In the genomic region with DNA sequence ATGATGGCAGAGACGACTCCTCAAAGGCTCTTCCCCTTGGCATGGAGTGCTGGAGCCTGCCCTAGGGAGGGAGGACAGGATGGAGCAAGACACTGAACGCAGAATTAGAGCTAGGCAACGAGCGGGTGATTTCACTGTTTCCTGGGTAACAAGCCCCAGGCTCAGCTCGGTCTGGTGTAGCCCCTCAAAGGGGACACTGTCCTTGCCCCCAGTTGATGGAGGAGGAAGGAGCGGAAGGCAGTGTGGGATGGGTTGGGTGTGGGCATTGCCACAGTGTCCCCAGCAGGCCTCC, we compare ENCODE assay signal across 20 cellular contexts. TPM values are rescaled to one million over a fixed set of nuclear protein-coding genes. Genes with fewer than 3 reads are reported as not detected.
DNase-seq lines count a peak whose midpoint lies in the region; ATAC-seq and TF ChIP-seq lines count a peak whose summit lies in the region.
"Had no signal": no experiment of that assay in that cellular context is flagged by ENCODE, and none has a peak within 500 bp of the region (broad histone marks: within the 10 kb centered on the region; RNA-seq: fewer than 3 reads in every experiment).

No MANE protein-coding gene starts in this region.

- H3K27ac Mint-ChIP-seq in osteocyte (ENCODE audit: unreplicated experiment): no peak overlapping the region

- no peaks in the 10 kb centered on the region for H3K9me3 Mint-ChIP-seq in osteocyte (ENCODE audit: unreplicated experiment)
- H3K9me3 Mint-ChIP-seq: effector memory CD8-positive, alpha-beta T cell had no signal

- TF ChIP-seq CTCF in adrenal gland (IDR thresholded peaks at IDR 0.05): no peak
- no peak for TF ChIP-seq CTCF in heart left ventricle (IDR thresholded peaks at IDR 0.05)
- no peak for TF ChIP-seq CTCF in osteoblast (IDR thresholded peaks at IDR 0.05; ENCODE audit: extremely low read depth, low read depth, low read length)
- TF ChIP-seq CTCF in upper lobe of right lung (IDR thresholded peaks at IDR 0.05): no peak
- no peak for TF ChIP-seq CTCF in osteocyte (IDR thresholded peaks at IDR 0.05)

- no peak overlapping the region for H3K4me3 Mint-ChIP-seq in osteocyte (ENCODE audit: unreplicated experiment)
- H3K4me3 Mint-ChIP-seq: effector memory CD8-positive, alpha-beta T cell had no signal

- intact Hi-C loops in adrenal gland (cut with DNase I) (no loop called here), heart left ventricle (cut with DNase I) (loop anchor here in 3 of 10 donors (2.0 to 10.0 kb wide), 3 partner anchors 33 to 65 kb away; a partner anchor contains a TSS), upper lobe of right lung (cut with DNase I) (no loop called here)

- H3K27me3 ChIP-seq in adrenal gland (no peaks in the 10 kb centered on the region), heart left ventricle (no peaks in the 10 kb centered on the region), osteoblast (ENCODE audit: insufficient read depth, low read length) (no peaks in the 10 kb centered on the region), upper lobe of right lung (no peaks in the 10 kb centered on the region)
- H3K27me3 ChIP-seq: cardiac muscle cell had no signal

- no peak overlapping the region for H3K4me3 ChIP-seq in adrenal gland
- no peak overlapping the region for H3K4me3 ChIP-seq in heart left ventricle
- H3K4me3 ChIP-seq in osteoblast (ENCODE audit: insufficient read depth, low read length): no peak overlapping the region
- H3K4me3 ChIP-seq in upper lobe of right lung: no peak overlapping the region
- H3K4me3 ChIP-seq: cardiac muscle cell, smooth muscle cell had no signal

- WGBS in adrenal gland, 4 donors: 52 to 68% (median 59%) methylated on average over 6 of the region's 6 CpGs
- 60 to 73% (median 63%) methylated on average over 6 of the region's 6 CpGs for WGBS in heart left ventricle, 4 donors

- H3K9me3 ChIP-seq in adrenal gland (replicated peaks in 1 of 3): no peaks in the 10 kb centered on the region
- no peaks in the 10 kb centered on the region for H3K9me3 ChIP-seq in heart left ventricle
- H3K9me3 ChIP-seq in osteoblast (ENCODE audit: low read depth, low read length): no peaks in the 10 kb centered on the region
- H3K9me3 ChIP-seq in upper lobe of right lung: no peaks in the 10 kb centered on the region
- H3K9me3 ChIP-seq: neutrophil had no signal

- DNase-seq in adrenal gland (peak in 5 of 7 donors; percentile 44 to 65 (median 50)), heart left ventricle (no peak), osteoblast (ENCODE audit: insufficient read length, low spot score, missing footprints) (peak; percentile 29), upper lobe of right lung (no peak), osteocyte (ENCODE audit: extremely low spot score, unreplicated experiment) (no peak), mucosa of gallbladder (ENCODE audit: low spot score) (no peak)
- DNase-seq: activated CD8-positive, alpha-beta memory T cell treated with anti-CD3 and anti-CD28 coated beads, Interleukin-2, amount 50 U/mL, for 4 hours; activated naive CD4-positive, alpha-beta T cell treated with anti-CD3 and anti-CD28 coated beads, Interleukin-2, amount 50 U/mL, for 16 hours; DMS79; effector memory CD8-positive, alpha-beta T cell; mesenchymal stem cell; NCI-H1436; NCI-H2227 treated with DMSO at 0.1 percent for 48 hours; SHP77; stimulated activated naive CD4-positive, alpha-beta T cell had no signal

- peaks cover 30 to 40% of the 10 kb centered on the region in 2 donors for H3K4me1 ChIP-seq in adrenal gland (replicated peaks in 1 of 2)
- peaks cover 0 to 43% (median 31%) of the 10 kb centered on the region in 12 donors for H3K4me1 ChIP-seq in heart left ventricle
- peaks cover 15% of the 10 kb centered on the region for H3K4me1 ChIP-seq in osteoblast (ENCODE audit: insufficient read depth, low read length)
- peaks cover 29% of the 10 kb centered on the region for H3K4me1 ChIP-seq in upper lobe of right lung

- H3K27ac ChIP-seq in adrenal gland (peak overlapping the region; percentile 43 to 95 (median 81)), heart left ventricle (peak overlapping the region in 11 of 12 donors; percentile 19 to 92 (median 85)), osteoblast (ENCODE audit: low read depth, low read length) (no peak overlapping the region), upper lobe of right lung (peak overlapping the region; percentile 94)
- H3K27ac ChIP-seq: cardiac muscle cell, neutrophil had no signal

- H3K4me2 ChIP-seq in osteoblast (ENCODE audit: insufficient read depth, low read length): no peak overlapping the region

- H2AFZ ChIP-seq in osteoblast (ENCODE audit: low read length): no peak overlapping the region

- TF ChIP-seq POLR2A in adrenal gland (IDR thresholded peaks at IDR 0.05): no peak
- TF ChIP-seq POLR2A in heart left ventricle (IDR thresholded peaks at IDR 0.05): no peak

- no peaks in the 10 kb centered on the region for H4K20me1 ChIP-seq in osteoblast (ENCODE audit: insufficient read depth, low read length)

- peaks cover 9% of the 10 kb centered on the region for H3K4me1 Mint-ChIP-seq in osteocyte (ENCODE audit: unreplicated experiment)

- H3K36me3 ChIP-seq in adrenal gland (replicated peaks in 1 of 2) (no peaks in the 10 kb centered on the region), heart left ventricle (no peaks in the 10 kb centered on the region), osteoblast (ENCODE audit: insufficient read depth, low read length) (no peaks in the 10 kb centered on the region), upper lobe of right lung (no peaks in the 10 kb centered on the region)
- H3K36me3 ChIP-seq: cardiac muscle cell, neutrophil had no signal

- H3K79me2 ChIP-seq in osteoblast (ENCODE audit: insufficient read depth, low read length): no peaks in the 10 kb centered on the region

- H3K36me3 Mint-ChIP-seq in osteocyte (ENCODE audit: unreplicated experiment): peaks cover 4% of the 10 kb centered on the region

- H3K27me3 Mint-ChIP-seq in osteocyte (ENCODE audit: unreplicated experiment): no peaks in the 10 kb centered on the region

- ATAC-seq in heart left ventricle: peak in 2 of 4 donors; percentile 37 to 38
- ATAC-seq in upper lobe of right lung: peak; percentile 29
- no peak for ATAC-seq in HG02798 (IDR thresholded peaks at IDR 0.05; ENCODE audit: poor library complexity, unreplicated experiment)
- ATAC-seq: effector memory CD8-positive, alpha-beta T cell had no signal

RNA-seq across cellular contexts. Expression of a gene that starts 31.5 kb away (rescaled TPM):
- 100 to 1,000 TPM in 5 of 8 donors, 10 to 100 TPM in 3; 68.6 to 170 (median 126) TPM for total RNA-seq in adrenal gland
- polyA plus RNA-seq in adrenal gland: 10 to 100 TPM in 2 of 3 donors, 1 to 10 TPM in 1; 5.6 to 96.5 (median 52.3) TPM
- total RNA-seq in heart left ventricle: 100 to 1,000 TPM in 1 of 9 donors, 10 to 100 TPM in 8; 27.5 to 109 (median 48.0) TPM
- polyA plus RNA-seq in heart left ventricle: 10 to 100 TPM; 31.2 to 33.0 TPM
- 76.7 and 91.3 TPM in 2 replicates for total RNA-seq in osteoblast
- 99.1 TPM for total RNA-seq in upper lobe of right lung
- 64.7 and 68.7 TPM in 2 replicates for total RNA-seq in osteocyte
- 105 TPM for total RNA-seq in mucosa of gallbladder

RNA-seq across cellular contexts. Expression of a gene that starts 33.4 kb away (rescaled TPM):
- total RNA-seq in adrenal gland: 10 to 100 TPM in 3 of 8 donors, 1 to 10 TPM in 5; 3.0 to 15.7 (median 7.6) TPM
- 10 to 100 TPM in 1 of 3 donors, 1 to 10 TPM in 2; 2.1 to 11.6 (median 3.7) TPM for polyA plus RNA-seq in adrenal gland
- total RNA-seq in heart left ventricle: 1 to 10 TPM; 2.4 to 9.0 (median 5.9) TPM
- 1 to 10 TPM; 2.7 to 6.1 TPM for polyA plus RNA-seq in heart left ventricle
- 8.3 and 11.8 TPM in 2 replicates for total RNA-seq in osteoblast
- total RNA-seq in upper lobe of right lung: 3.5 TPM
- 9.5 and 10.5 TPM in 2 replicates for total RNA-seq in osteocyte
- total RNA-seq in mucosa of gallbladder: 13.5 TPM
- total RNA-seq: T-helper 1 cell treated with Interleukin-12 subunit alpha and Interleukin-12 subunit beta and Interleukin-4 antibody, amounts not matched to agents 30 ng/mL and 1 ng/mL, for 36 hours had no signal

RNA-seq across cellular contexts. Expression of a gene that starts 34.2 kb away (rescaled TPM):
- total RNA-seq in adrenal gland: 10 to 100 TPM; 22.5 to 62.5 (median 40.7) TPM
- 10 to 100 TPM in 1 of 3 donors, 1 to 10 TPM in 2; 4.2 to 12.9 (median 6.0) TPM for polyA plus RNA-seq in adrenal gland
- 10 to 100 TPM; 12.3 to 22.1 (median 17.5) TPM for total RNA-seq in heart left ventricle
- 10 to 100 TPM in 1 of 2 donors, 1 to 10 TPM in 1; 5.3 to 14.1 TPM for polyA plus RNA-seq in heart left ventricle
- total RNA-seq in osteoblast: 63.1 and 68.8 TPM in 2 replicates
- 21.7 TPM for total RNA-seq in upper lobe of right lung
- total RNA-seq in osteocyte: 45.2 and 45.9 TPM in 2 replicates
- total RNA-seq in mucosa of gallbladder: 38.4 TPM

Comparison
In these comparisons a context has a peak if more than half of its experiments do, and no peak if none do; other contexts are left out.
1. DNase-seq: peak in adrenal gland (5 of 7) and osteoblast (single experiment); none in heart left ventricle (0 of 5), upper lobe of right lung (single experiment), osteocyte (single experiment) and mucosa of gallbladder (single experiment).